9 cellular contexts compared by ENCODE assay signal in genomic region chr3:194203482-194204035, GRCh38.
DNase-seq lines count a peak whose midpoint lies in the region; ATAC-seq and TF ChIP-seq lines count a peak whose summit lies in the region.
"Had no signal": no experiment of that assay in that cellular context is flagged by ENCODE, and none has a peak within 500 bp of the region (broad histone marks: within the 10 kb centered on the region; RNA-seq: fewer than 3 reads in every experiment).

No MANE protein-coding gene starts in this region.

- H3K27me3 ChIP-seq in iPS-15b (ENCODE audit: control insufficient read depth, insufficient read depth, low read length) (peaks cover 30% of the 10 kb centered on the region), thoracic aorta (replicated peaks; ENCODE audit: insufficient read depth) (peaks cover 8% of the 10 kb centered on the region)

- H3K27me3 Mint-ChIP-seq in HFFc6 (ENCODE audit: insufficient read depth), result peaks cover 39% of the 10 kb centered on the region

- no peaks in the 10 kb centered on the region for H3K36me3 ChIP-seq in iPS-15b (ENCODE audit: control insufficient read depth, insufficient read depth, low read length)
- no peaks in the 10 kb centered on the region for H3K36me3 ChIP-seq in thoracic aorta
- H3K36me3 ChIP-seq: transverse colon had no signal

- ATAC-seq in thoracic aorta (ENCODE audit: insufficient number of reproducible peaks, low FRiP score, low read depth) (no peak), GM21515 (IDR thresholded peaks at IDR 0.05; ENCODE audit: unreplicated experiment) (no peak), HG03139 (IDR thresholded peaks at IDR 0.05; ENCODE audit: unreplicated experiment) (no peak)

- no peaks in the 10 kb centered on the region for H3K4me1 Mint-ChIP-seq in HFFc6 (ENCODE audit: low read depth)

- TF ChIP-seq CTCF in VCaP (conservative IDR thresholded peaks at IDR 0.05), result no peak
- TF ChIP-seq CTCF in thoracic aorta (IDR thresholded peaks at IDR 0.05), result no peak
- no peak for TF ChIP-seq CTCF in HFFc6 (IDR thresholded peaks at IDR 0.05)

- H3K4me3 Mint-ChIP-seq in HFFc6, result no peak overlapping the region

- H3K9me3 ChIP-seq in iPS-15b (ENCODE audit: control insufficient read depth, insufficient read depth, low read length) (no peaks in the 10 kb centered on the region), thoracic aorta (no peaks in the 10 kb centered on the region)
- H3K9me3 ChIP-seq: transverse colon had no signal

- no peak overlapping the region for H3K27ac Mint-ChIP-seq in HFFc6

- H3K27ac ChIP-seq in VCaP, result peak overlapping the region; percentile 67; the same call in 1 of the 2 replicates
- no peak overlapping the region for H3K27ac ChIP-seq in thoracic aorta
- H3K27ac ChIP-seq: transverse colon had no signal

- H3K9me3 Mint-ChIP-seq in HFFc6, result no peaks in the 10 kb centered on the region

- H3K4me3 ChIP-seq in iPS-15b (ENCODE audit: low read depth, low read length) (peak overlapping the region; percentile 39), thoracic aorta (peak overlapping the region; percentile 12)

- H3K4me1 ChIP-seq in iPS-15b (ENCODE audit: control insufficient read depth, insufficient read depth, low read length) (peaks cover 8% of the 10 kb centered on the region), thoracic aorta (ENCODE audit: control insufficient read depth in 1 of 2, low read depth in 2 of 2) (peaks cover 0 to 5% of the 10 kb centered on the region in 2 donors)

- no peaks in the 10 kb centered on the region for H3K36me3 Mint-ChIP-seq in HFFc6 (ENCODE audit: low read depth)

- H3K9ac ChIP-seq in iPS-15b (ENCODE audit: low read depth, low read length), result no peak overlapping the region

- peak; percentile 17 to 23 for DNase-seq in activated CD4-positive, alpha-beta T cell treated with anti-CD3 and anti-CD28 coated beads for 4 hours
- DNase-seq in activated CD4-positive, alpha-beta T cell treated with anti-CD3 and anti-CD28 coated beads, Interleukin-2, amount 50 U/mL, for 1 hour, result no peak
- no peak for DNase-seq in thoracic aorta (ENCODE audit: low spot score)
- no peak for DNase-seq in HFFc6
- DNase-seq: transverse colon had no signal

Comparison
In these comparisons a context has a peak if more than half of its experiments do, and no peak if none do; other contexts are left out.
1. DNase-seq: peak in activated CD4-positive, alpha-beta T cell treated with anti-CD3 and anti-CD28 coated beads for 4 hours (2 of 2); none in activated CD4-positive, alpha-beta T cell treated with anti-CD3 and anti-CD28 coated beads, Interleukin-2, amount 50 U/mL, for 1 hour (single experiment), thoracic aorta (single experiment) and HFFc6 (single experiment).